ENCODE assay signal across 16 cellular contexts in the genomic region with DNA sequence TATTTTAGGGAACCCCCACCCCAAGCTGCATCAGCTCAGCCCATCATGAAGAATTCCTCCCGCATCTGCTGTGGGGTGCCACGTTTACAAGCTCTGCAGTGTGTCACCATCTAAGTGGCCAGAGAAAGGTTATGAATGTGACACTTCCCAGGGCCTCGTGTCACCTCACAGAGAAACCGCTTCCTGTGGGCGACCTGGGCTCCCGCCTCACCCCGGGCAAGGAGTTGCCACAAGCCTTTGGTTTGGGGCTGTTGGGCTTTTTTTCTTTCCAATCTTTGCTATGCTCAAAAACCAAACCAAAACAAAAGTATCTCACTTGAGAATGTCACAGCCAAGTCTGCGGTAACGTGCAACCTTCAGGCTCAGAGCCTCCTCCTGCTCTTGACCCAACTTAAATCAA.
DNase-seq lines count a peak whose midpoint lies in the region; ATAC-seq lines count a peak whose summit lies in the region.
"Had no signal": no experiment of that assay in that cellular context is flagged by ENCODE, and none has a peak within 500 bp of the region (broad histone marks: within the 10 kb centered on the region; RNA-seq: fewer than 3 reads in every experiment).

No MANE protein-coding gene starts in this region.

- DNase-seq in activated naive CD4-positive, alpha-beta T cell treated with anti-CD3 and anti-CD28 coated beads for 36 hours: peak; percentile 44
- DNase-seq in activated naive CD4-positive, alpha-beta T cell treated with anti-CD3 and anti-CD28 coated beads, Interleukin-2, amount 50 U/mL, for 16 hours: no peak
- DNase-seq in UCSD-AML1 (lab: John Stamatoyannopoulos, UW; ENCODE audit: unreplicated experiment): peak; percentile 18
- DNase-seq in central memory CD8-positive, alpha-beta T cell (ENCODE audit: low spot score in 2 of 2): peak in 1 of 2 donors; percentile 52
- DNase-seq in stimulated activated naive CD8-positive, alpha-beta T cell treated with anti-CD3 and anti-CD28 coated beads, Interleukin-15, amount 100 ng/mL, for 72 hours: peak; percentile 40 to 62
- no peak for DNase-seq in NCI-H69 (lab: John Stamatoyannopoulos, UW)
- no peak for DNase-seq in activated CD4-positive, CD25-positive, alpha-beta regulatory T cell treated with anti-CD3 and anti-CD28 coated beads, Interleukin-2, amount 50 U/mL, for 72 hours
- DNase-seq: DMS79, Karpas-422, left colon, NCI-H774, Peyer's patch, small intestine, stomach had no signal

- peak; percentile 72 for ATAC-seq in central memory CD8-positive, alpha-beta T cell (replicated peaks; ENCODE audit: extremely low read depth, poor library complexity, severe bottlenecking)
- ATAC-seq in stimulated activated naive CD8-positive, alpha-beta T cell treated with anti-CD3 and anti-CD28 coated beads, Interleukin-15, amount 100 ng/mL, for 72 hours: peak; percentile 94
- ATAC-seq: esophagus mucosa, left colon had no signal

- H3K27ac Mint-ChIP-seq in activated naive CD4-positive, alpha-beta T cell treated with anti-CD3 and anti-CD28 coated beads for 36 hours: no peak overlapping the region
- H3K27ac Mint-ChIP-seq in central memory CD8-positive, alpha-beta T cell (ENCODE audit: low read depth): peak overlapping the region; percentile 88
- H3K27ac Mint-ChIP-seq in stimulated activated naive CD8-positive, alpha-beta T cell treated with anti-CD3 and anti-CD28 coated beads, Interleukin-15, amount 100 ng/mL, for 72 hours: no peak overlapping the region

- H3K9me3 Mint-ChIP-seq in activated naive CD4-positive, alpha-beta T cell treated with anti-CD3 and anti-CD28 coated beads for 36 hours: no peaks in the 10 kb centered on the region
- H3K9me3 Mint-ChIP-seq in central memory CD8-positive, alpha-beta T cell: no peaks in the 10 kb centered on the region
- H3K9me3 Mint-ChIP-seq in stimulated activated naive CD8-positive, alpha-beta T cell treated with anti-CD3 and anti-CD28 coated beads, Interleukin-15, amount 100 ng/mL, for 72 hours: peaks cover 8 to 13% of the 10 kb centered on the region in 2 donors

- H3K27me3 Mint-ChIP-seq in activated naive CD4-positive, alpha-beta T cell treated with anti-CD3 and anti-CD28 coated beads for 36 hours (ENCODE audit: low read depth): no peaks in the 10 kb centered on the region
- peaks cover 9% of the 10 kb centered on the region for H3K27me3 Mint-ChIP-seq in central memory CD8-positive, alpha-beta T cell
- peaks cover 51% of the 10 kb centered on the region for H3K27me3 Mint-ChIP-seq in stimulated activated naive CD8-positive, alpha-beta T cell treated with anti-CD3 and anti-CD28 coated beads, Interleukin-15, amount 100 ng/mL, for 72 hours

- intact Hi-C loops in activated naive CD4-positive, alpha-beta T cell treated with anti-CD3 and anti-CD28 coated beads for 36 hours (cut with micrococcal nuclease): no loop called here

- H3K4me3 Mint-ChIP-seq in activated naive CD4-positive, alpha-beta T cell treated with anti-CD3 and anti-CD28 coated beads for 36 hours: no peak overlapping the region
- peak overlapping the region; percentile 69 for H3K4me3 Mint-ChIP-seq in central memory CD8-positive, alpha-beta T cell
- H3K4me3 Mint-ChIP-seq in stimulated activated naive CD8-positive, alpha-beta T cell treated with anti-CD3 and anti-CD28 coated beads, Interleukin-15, amount 100 ng/mL, for 72 hours: peak overlapping the region in 1 of 2 donors; percentile 32
- H3K4me3 Mint-ChIP-seq: neural crest cell had no signal

- CTCF ChIA-PET in activated naive CD4-positive, alpha-beta T cell treated with anti-CD3 and anti-CD28 coated beads for 36 hours (lab: Charles Lee): no interaction called here

- no peaks in the 10 kb centered on the region for H3K36me3 Mint-ChIP-seq in activated naive CD4-positive, alpha-beta T cell treated with anti-CD3 and anti-CD28 coated beads for 36 hours (ENCODE audit: low read depth)
- H3K36me3 Mint-ChIP-seq in central memory CD8-positive, alpha-beta T cell (ENCODE audit: insufficient read depth): no peaks in the 10 kb centered on the region

- peaks cover 14% of the 10 kb centered on the region for H3K4me1 Mint-ChIP-seq in activated naive CD4-positive, alpha-beta T cell treated with anti-CD3 and anti-CD28 coated beads for 36 hours (ENCODE audit: low read depth)
- peaks cover 20% of the 10 kb centered on the region for H3K4me1 Mint-ChIP-seq in central memory CD8-positive, alpha-beta T cell
- H3K4me1 Mint-ChIP-seq in stimulated activated naive CD8-positive, alpha-beta T cell treated with anti-CD3 and anti-CD28 coated beads, Interleukin-15, amount 100 ng/mL, for 72 hours: peaks cover 30% of the 10 kb centered on the region

Comparison
In these comparisons a context has a peak if more than half of its experiments do, and no peak if none do; other contexts are left out.
1. DNase-seq: peak in activated naive CD4-positive, alpha-beta T cell treated with anti-CD3 and anti-CD28 coated beads for 36 hours (single experiment), UCSD-AML1 (single experiment) and stimulated activated naive CD8-positive, alpha-beta T cell treated with anti-CD3 and anti-CD28 coated beads, Interleukin-15, amount 100 ng/mL, for 72 hours (2 of 2); none in activated naive CD4-positive, alpha-beta T cell treated with anti-CD3 and anti-CD28 coated beads, Interleukin-2, amount 50 U/mL, for 16 hours (single experiment), NCI-H69 (single experiment) and activated CD4-positive, CD25-positive, alpha-beta regulatory T cell treated with anti-CD3 and anti-CD28 coated beads, Interleukin-2, amount 50 U/mL, for 72 hours (single experiment).